In genomic region chr13:83613524-83613923, GRCh38 we compare ENCODE assay signal across 16 cellular contexts.
DNase-seq lines count a peak whose midpoint lies in the region; ATAC-seq and TF ChIP-seq lines count a peak whose summit lies in the region.
"Had no signal": no experiment of that assay in that cellular context is flagged by ENCODE, and none has a peak within 500 bp of the region (broad histone marks: within the 10 kb centered on the region; RNA-seq: fewer than 3 reads in every experiment).

No MANE protein-coding gene starts in this region.

- DNase-seq in activated gamma-delta T cell (lab: John Stamatoyannopoulos, UW) (peak; percentile 7), activated gamma-delta T cell treated with Interleukin-2 at 50 U/mL for 16 hours (no peak), lower lobe of right lung (peak; percentile 39), trophoblast cell (no peak)
- DNase-seq: AML-193; Caco-2; Calu3; CD4-positive, alpha-beta T cell; CD8-positive, alpha-beta T cell; DMS79 treated with DMSO at 0.1 percent for 48 hours; GF-D8 had no signal

- H2BK5ac ChIP-seq in trophoblast cell (ENCODE audit: low read depth, low read length, poor library complexity): no peak overlapping the region

- H3K9me3 ChIP-seq in lower lobe of right lung (no peaks in the 10 kb centered on the region), trophoblast cell (ENCODE audit: insufficient read depth, low read depth, low read length) (peaks cover 4% of the 10 kb centered on the region)
- H3K9me3 ChIP-seq: A549, Caco-2 had no signal

- no peak overlapping the region for H2AK5ac ChIP-seq in trophoblast cell (ENCODE audit: low read length)

- H3K4me3 ChIP-seq in lower lobe of right lung: no peak overlapping the region
- H3K4me3 ChIP-seq in trophoblast cell (ENCODE audit: low read depth, low read length): peak overlapping the region; percentile 30
- H3K4me3 ChIP-seq: A549; BLaER1 treated with 17β-estradiol and CSF1 and Interleukin-3, amounts not matched to agents 10 nM and 100 nM had no signal

- H2BK120ac ChIP-seq in trophoblast cell (ENCODE audit: insufficient read depth, low read length, poor library complexity): no peak overlapping the region

- no peak overlapping the region for H4K12ac ChIP-seq in trophoblast cell (ENCODE audit: low read depth, low read length)

- H3K23ac ChIP-seq in trophoblast cell (ENCODE audit: low read length): no peak overlapping the region

- no peak for TF ChIP-seq CTCF in lower lobe of right lung (IDR thresholded peaks at IDR 0.05)

- H3K4ac ChIP-seq in trophoblast cell (ENCODE audit: low read depth, low read length): no peak overlapping the region

- ATAC-seq in lower lobe of right lung: no peak
- ATAC-seq in HG03378 (IDR thresholded peaks at IDR 0.05; ENCODE audit: unreplicated experiment): no peak
- ATAC-seq: A549; CD8-positive, alpha-beta T cell had no signal

- H2AFZ ChIP-seq in trophoblast cell (ENCODE audit: insufficient read depth, low read length, poor library complexity): no peak overlapping the region

- H4K91ac ChIP-seq in trophoblast cell (ENCODE audit: low read depth, low read length): no peak overlapping the region

- no peak overlapping the region for H3K9ac ChIP-seq in trophoblast cell (ENCODE audit: low read length)
- H3K9ac ChIP-seq: BLaER1 treated with 17β-estradiol and CSF1 and Interleukin-3, amounts not matched to agents 10 nM and 100 nM had no signal

- intact Hi-C loops in lower lobe of right lung (cut with DNase I): no loop called here

- H3K27ac ChIP-seq in lower lobe of right lung: no peak overlapping the region
- H3K27ac ChIP-seq in trophoblast cell (ENCODE audit: low read depth, low read length): no peak overlapping the region
- H3K27ac ChIP-seq: 22Rv1; A549; BLaER1 treated with 17β-estradiol and CSF1 and Interleukin-3, amounts not matched to agents 10 nM and 100 nM; C4-2B had no signal

- H3K14ac ChIP-seq in trophoblast cell (ENCODE audit: low read length): no peak overlapping the region

- H2BK12ac ChIP-seq in trophoblast cell (ENCODE audit: low read length): no peak overlapping the region

- H3K79me2 ChIP-seq in trophoblast cell (ENCODE audit: control insufficient read depth, insufficient read depth, low read length, poor library complexity): no peaks in the 10 kb centered on the region

- H3K4me2 ChIP-seq in trophoblast cell (ENCODE audit: low read length): no peak overlapping the region
- H3K4me2 ChIP-seq: A549; BLaER1 treated with 17β-estradiol and CSF1 and Interleukin-3, amounts not matched to agents 10 nM and 100 nM had no signal

- no peaks in the 10 kb centered on the region for H3K79me1 ChIP-seq in trophoblast cell (ENCODE audit: low read length)

- H3K4me1 ChIP-seq in lower lobe of right lung (no peaks in the 10 kb centered on the region), trophoblast cell (ENCODE audit: control insufficient read depth in 1 of 2, insufficient read depth in 2 of 2, low read length in 2 of 2) (no peaks in the 10 kb centered on the region)
- H3K4me1 ChIP-seq: A549; BLaER1 treated with 17β-estradiol and CSF1 and Interleukin-3, amounts not matched to agents 10 nM and 100 nM; Caco-2 had no signal

- H3K36me3 ChIP-seq in lower lobe of right lung: no peaks in the 10 kb centered on the region
- no peaks in the 10 kb centered on the region for H3K36me3 ChIP-seq in trophoblast cell (ENCODE audit: control insufficient read depth in 1 of 2, insufficient read depth in 2 of 2, low read length in 2 of 2)
- H3K36me3 ChIP-seq: BLaER1 treated with 17β-estradiol and CSF1 and Interleukin-3, amounts not matched to agents 10 nM and 100 nM had no signal

- H4K8ac ChIP-seq in trophoblast cell (ENCODE audit: low read depth, low read length): no peak overlapping the region

- no peak overlapping the region for H3K18ac ChIP-seq in trophoblast cell (ENCODE audit: low read length)

- H3K27me3 ChIP-seq in lower lobe of right lung (ENCODE audit: low read depth): no peaks in the 10 kb centered on the region
- no peaks in the 10 kb centered on the region for H3K27me3 ChIP-seq in trophoblast cell (ENCODE audit: insufficient read depth, low read length)
- H3K27me3 ChIP-seq: BLaER1 treated with 17β-estradiol and CSF1 and Interleukin-3, amounts not matched to agents 10 nM and 100 nM had no signal

- WGBS in trophoblast cell (ENCODE audit: extremely low coverage, insufficient coverage, insufficient read length): no CpG with 5 or more reads among the region's 16 CpGs

Comparison
In these comparisons a context has a peak if more than half of its experiments do, and no peak if none do; other contexts are left out.
1. DNase-seq: peak in activated gamma-delta T cell (single experiment) and lower lobe of right lung (single experiment); none in activated gamma-delta T cell treated with Interleukin-2 at 50 U/mL for 16 hours (single experiment) and trophoblast cell (0 of 2).